13 cellular contexts compared by ENCODE assay signal in the genomic region with DNA sequence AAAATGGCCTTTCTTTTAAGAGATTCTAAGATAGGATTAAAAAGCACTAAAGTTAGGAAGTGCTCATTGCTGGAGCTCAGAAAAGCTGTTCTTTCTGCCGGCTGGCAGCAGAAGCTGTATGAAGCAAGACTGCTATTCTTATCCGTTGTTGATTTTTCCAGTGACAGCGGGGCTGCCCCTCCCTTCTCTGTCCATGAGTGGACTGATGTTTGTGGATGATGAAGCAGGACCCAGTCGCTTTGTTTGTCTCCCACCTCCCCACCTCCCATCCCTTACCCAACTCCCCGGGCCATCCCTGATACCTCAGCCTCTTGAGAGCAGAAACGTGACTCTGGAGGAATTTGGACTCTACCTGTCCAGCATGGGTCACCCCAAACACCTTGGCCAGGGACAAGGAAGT. TPM values are rescaled to one million over a fixed set of nuclear protein-coding genes. Genes with fewer than 3 reads are reported as not detected.
DNase-seq lines count a peak whose midpoint lies in the region; ATAC-seq and TF ChIP-seq lines count a peak whose summit lies in the region.
"Had no signal": no experiment of that assay in that cellular context is flagged by ENCODE, and none has a peak within 500 bp of the region (broad histone marks: within the 10 kb centered on the region; RNA-seq: fewer than 3 reads in every experiment).

No MANE protein-coding gene starts in this region.

- peak overlapping the region; percentile 47 for H3K27ac ChIP-seq in substantia nigra (ENCODE audit: low read depth, low read length, poor library complexity, severe bottlenecking)

- no peaks in the 10 kb centered on the region for H3K27me3 Mint-ChIP-seq in dendritic cell treated with granulocyte-macrophage colony-stimulating factor and Interleukin-4, amounts not matched to agents 40 ng/mL and 50 ng/mL, for 4 days
- no peaks in the 10 kb centered on the region for H3K27me3 Mint-ChIP-seq in activated T-cell treated with anti-CD3 and anti-CD28 coated beads, Interleukin-2, amount 50 U/mL, for 24 hours
- H3K27me3 Mint-ChIP-seq: activated T-helper 17 cell treated with anti-CD3 and anti-CD28 coated beads, Interleukin-2, amount 50 U/mL, for 72 hours had no signal

- POLR2A ChIA-PET in HEK293T (lab: Yijun Ruan, JAX) = no interaction called here

- DNase-seq in MV-4-11 (lab: John Stamatoyannopoulos, UW) (peak; percentile 70), left lobe of liver (ENCODE audit: low spot score) (peak; percentile 88), substantia nigra (lab: John Stamatoyannopoulos, UW) (peak in 16 of 49 donors; percentile 7 to 66 (median 25)), NCI-H1694 treated with DMSO at 0.1 percent for 48 hours (lab: John Stamatoyannopoulos, UW) (no peak), HEK293T (ENCODE audit: extremely low spot score) (no peak)
- no peak for DNase-seq in activated T-cell treated with anti-CD3 and anti-CD28 coated beads, Interleukin-2, amount 50 U/mL, for 24 hours
- DNase-seq: DND-41, HFFc6, NCI-H2227 treated with DMSO at 0.1 percent for 48 hours had no signal

- peaks cover 80% of the 10 kb centered on the region for H3K36me3 Mint-ChIP-seq in dendritic cell treated with granulocyte-macrophage colony-stimulating factor and Interleukin-4, amounts not matched to agents 40 ng/mL and 50 ng/mL, for 4 days (ENCODE audit: low read depth)
- H3K36me3 Mint-ChIP-seq in activated T-cell treated with anti-CD3 and anti-CD28 coated beads, Interleukin-2, amount 50 U/mL, for 24 hours (ENCODE audit: low read depth) = peaks cover 60% of the 10 kb centered on the region

- intact Hi-C loops in dendritic cell treated with granulocyte-macrophage colony-stimulating factor and Interleukin-4, amounts not matched to agents 40 ng/mL and 50 ng/mL, for 4 days (cut with micrococcal nuclease) = no loop called here

- peak; percentile 57 for ATAC-seq in left lobe of liver
- ATAC-seq in HG03139 (IDR thresholded peaks at IDR 0.05; ENCODE audit: unreplicated experiment) = no peak
- ATAC-seq: activated T-helper 17 cell treated with anti-CD3 and anti-CD28 coated beads, Interleukin-2, amount 50 U/mL, for 72 hours had no signal

- H3K27ac Mint-ChIP-seq in dendritic cell treated with granulocyte-macrophage colony-stimulating factor and Interleukin-4, amounts not matched to agents 40 ng/mL and 50 ng/mL, for 4 days = peak overlapping the region; percentile 73
- no peak overlapping the region for H3K27ac Mint-ChIP-seq in activated T-cell treated with anti-CD3 and anti-CD28 coated beads, Interleukin-2, amount 50 U/mL, for 24 hours
- H3K27ac Mint-ChIP-seq: HFFc6 had no signal

- CTCF ChIA-PET in HEK293T (lab: Yijun Ruan, JAX) = interaction anchor here (0.6 to 1.0 kb wide), 2 partner anchors 9 to 37 kb away, joined by 3 to 4 read pairs; no protein-coding TSS in a partner anchor

- no peaks in the 10 kb centered on the region for H3K9me3 Mint-ChIP-seq in dendritic cell treated with granulocyte-macrophage colony-stimulating factor and Interleukin-4, amounts not matched to agents 40 ng/mL and 50 ng/mL, for 4 days
- H3K9me3 Mint-ChIP-seq in activated T-cell treated with anti-CD3 and anti-CD28 coated beads, Interleukin-2, amount 50 U/mL, for 24 hours = no peaks in the 10 kb centered on the region
- H3K9me3 Mint-ChIP-seq: activated T-helper 17 cell treated with anti-CD3 and anti-CD28 coated beads, Interleukin-2, amount 50 U/mL, for 72 hours; HFFc6 had no signal

- peaks cover 53% of the 10 kb centered on the region for H3K4me1 Mint-ChIP-seq in dendritic cell treated with granulocyte-macrophage colony-stimulating factor and Interleukin-4, amounts not matched to agents 40 ng/mL and 50 ng/mL, for 4 days (ENCODE audit: low read depth)
- H3K4me1 Mint-ChIP-seq in activated T-cell treated with anti-CD3 and anti-CD28 coated beads, Interleukin-2, amount 50 U/mL, for 24 hours (ENCODE audit: low read depth) = peaks cover 8% of the 10 kb centered on the region

- no peak overlapping the region for H3K4me3 Mint-ChIP-seq in dendritic cell treated with granulocyte-macrophage colony-stimulating factor and Interleukin-4, amounts not matched to agents 40 ng/mL and 50 ng/mL, for 4 days
- no peak overlapping the region for H3K4me3 Mint-ChIP-seq in activated T-cell treated with anti-CD3 and anti-CD28 coated beads, Interleukin-2, amount 50 U/mL, for 24 hours
- H3K4me3 Mint-ChIP-seq: activated T-helper 17 cell treated with anti-CD3 and anti-CD28 coated beads, Interleukin-2, amount 50 U/mL, for 72 hours; HFFc6 had no signal

TF ChIP-seq in HEK293T, 16 proteins besides CTCF, POLR2A, EP300 and RAD21:
- TF ChIP-seq CTBP1 (IDR thresholded peaks at IDR 0.05; ENCODE audit: borderline replicate concordance) = no peak
- TF ChIP-seq FOXM1 (IDR thresholded peaks at IDR 0.05; ENCODE audit: borderline replicate concordance) = no peak
- TF ChIP-seq BHLHE40 (IDR thresholded peaks at IDR 0.05; ENCODE audit: borderline replicate concordance) = no peak
- TF ChIP-seq LEF1 (IDR thresholded peaks at IDR 0.05; ENCODE audit: borderline replicate concordance) = no peak
- TF ChIP-seq ELF4 (IDR thresholded peaks at IDR 0.05) = no peak
- no peak for TF ChIP-seq SP1 (IDR thresholded peaks at IDR 0.05)
TF ChIP-seq in HEK293T: peak in this region for 0.

RNA-seq across cellular contexts. Expression of a gene that starts 10.3 kb away (rescaled TPM):
- 0.38 TPM for total RNA-seq in left lobe of liver
- total RNA-seq: HT-29 had no signal

RNA-seq across cellular contexts. Expression of a gene that starts 14.7 kb away (rescaled TPM):
- 4,358 TPM for total RNA-seq in left lobe of liver
- total RNA-seq: HT-29 had no signal

RNA-seq across cellular contexts. Expression of a gene that starts 50.6 kb away (rescaled TPM):
- 779 TPM for total RNA-seq in left lobe of liver
- total RNA-seq: activated T-helper 17 cell treated with anti-CD3 and anti-CD28 coated beads, Interleukin-2, amount 50 U/mL, for 72 hours; HT-29 had no signal

RNA-seq across cellular contexts. Expression of a gene that starts 52.2 kb away (rescaled TPM):
- total RNA-seq in left lobe of liver = 36.4 TPM

Comparison
In these comparisons a context has a peak if more than half of its experiments do, and no peak if none do; other contexts are left out.
1. DNase-seq: peak in MV-4-11 (single experiment) and left lobe of liver (single experiment); none in NCI-H1694 treated with DMSO at 0.1 percent for 48 hours (single experiment), activated T-cell treated with anti-CD3 and anti-CD28 coated beads, Interleukin-2, amount 50 U/mL, for 24 hours (single experiment) and HEK293T (single experiment).